Comparison of ENCODE assay signal across 11 cellular contexts in the genomic region with DNA sequence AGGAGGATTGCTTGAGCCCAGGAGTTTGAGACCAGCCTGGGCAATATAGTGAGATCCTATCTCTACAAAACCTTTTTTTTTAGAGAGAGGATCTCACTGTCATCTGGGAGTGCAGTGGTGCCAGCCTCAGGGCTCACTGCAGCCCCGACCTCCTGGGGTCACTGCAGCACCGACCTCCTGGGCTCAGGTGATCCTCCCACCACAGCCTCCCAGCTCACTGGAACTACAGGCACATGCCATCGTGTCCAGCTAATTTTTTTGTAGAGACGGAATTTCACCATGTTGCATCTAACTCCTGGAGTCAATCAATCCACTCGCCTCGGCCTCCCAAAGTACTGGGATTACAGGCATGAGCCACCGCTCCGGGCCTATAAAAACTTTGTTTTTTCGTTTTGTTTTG. TPM values are rescaled to one million over a fixed set of nuclear protein-coding genes. Genes with fewer than 3 reads are reported as not detected.
DNase-seq lines count a peak whose midpoint lies in the region; ATAC-seq and TF ChIP-seq lines count a peak whose summit lies in the region.
"Had no signal": no experiment of that assay in that cellular context is flagged by ENCODE, and none has a peak within 500 bp of the region (broad histone marks: within the 10 kb centered on the region; RNA-seq: fewer than 3 reads in every experiment).

No MANE protein-coding gene starts in this region.

- H3K4me1 ChIP-seq in HCT116 (ENCODE audit: control insufficient read depth in 1 of 2, insufficient read depth in 2 of 2, low read length in 2 of 2) (peaks cover 61 to 75% of the 10 kb centered on the region in 2 experiments), esophagus squamous epithelium (peaks cover 19 to 60% (median 22%) of the 10 kb centered on the region in 3 donors), GM23338 (ENCODE audit: insufficient read depth) (no peaks in the 10 kb centered on the region)

- peaks cover 2% of the 10 kb centered on the region; the same call in 1 of the 3 replicates for H3K4me1 Mint-ChIP-seq in GM23338

- H3K9me3 ChIP-seq in HCT116 (ENCODE audit: control insufficient read depth in 1 of 2, insufficient read depth in 1 of 2, low read depth in 1 of 2, low read length in 2 of 2) (no peaks in the 10 kb centered on the region), esophagus squamous epithelium (no peaks in the 10 kb centered on the region)
- H3K9me3 ChIP-seq: body of pancreas, pancreas, testis had no signal

- no peaks in the 10 kb centered on the region for H3K9me3 Mint-ChIP-seq in GM23338
- H3K9me3 Mint-ChIP-seq: CD4-positive, alpha-beta T cell had no signal

- H3K27me3 ChIP-seq in HCT116 (ENCODE audit: insufficient read depth, low read length): no peaks in the 10 kb centered on the region
- H3K27me3 ChIP-seq in esophagus squamous epithelium: no peaks in the 10 kb centered on the region
- H3K27me3 ChIP-seq in GM23338 (ENCODE audit: insufficient read depth): no peaks in the 10 kb centered on the region
- H3K27me3 ChIP-seq: body of pancreas, pancreas, testis had no signal

- no peaks in the 10 kb centered on the region for H3F3A ChIP-seq in GM23338 (replicated peaks; ENCODE audit: low read depth)

- CTCF ChIA-PET in HCT116 (lab: Charles Lee): no interaction called here
- CTCF ChIA-PET in RWPE1 (lab: Yijun Ruan, JAX): interaction anchor here (0.5 to 0.6 kb wide), 2 partner anchors 249 to 1655 kb away, joined by 3 read pairs; no protein-coding TSS in a partner anchor

- no peak for TF ChIP-seq RAD21 in HCT116 (IDR thresholded peaks at IDR 0.05; ENCODE audit: low read depth)

- no peak overlapping the region for H3K27ac Mint-ChIP-seq in GM23338

- TF ChIP-seq CTCF in HCT116 (IDR thresholded peaks at IDR 0.05 in 2 of 3, conservative IDR thresholded peaks at IDR 0.05 in 1 of 3; ENCODE audit: borderline replicate concordance in 1 of 3, insufficient read depth in 1 of 3, low read depth in 2 of 3, low read length in 2 of 3) (no peak), RWPE1 (conservative IDR thresholded peaks at IDR 0.05; ENCODE audit: low read depth) (no peak), esophagus squamous epithelium (IDR thresholded peaks at IDR 0.05) (no peak), GM23338 (conservative IDR thresholded peaks at IDR 0.05; ENCODE audit: low read depth in 2 of 2) (no peak)

- peaks cover 70% of the 10 kb centered on the region for H3K79me2 ChIP-seq in HCT116 (ENCODE audit: insufficient read depth, low read length)
- H3K79me2 ChIP-seq in GM23338 (replicated peaks; ENCODE audit: insufficient read depth): peaks cover 5% of the 10 kb centered on the region; the same call in 1 of the 2 replicates

- POLR2A ChIA-PET in HCT116 (lab: Charles Lee) (interaction anchor here (0.6 to 1.4 kb wide), 2 partner anchors 16 to 43 kb away, joined by 3 read pairs; partner anchors contain the start of gene JPT2), RWPE1 (lab: Yijun Ruan, JAX; ENCODE audit: low non-redundant PET) (no interaction called here)

- H3K27ac ChIP-seq in HCT116 (ENCODE audit: low read depth, low read length) (peak overlapping the region; percentile 70), RWPE1 (peak overlapping the region; percentile 80), esophagus squamous epithelium (peak overlapping the region; percentile 44 to 84 (median 68)), substantia nigra (ENCODE audit: low read depth, low read length, poor library complexity, severe bottlenecking) (peak overlapping the region; percentile 91), GM23338 (ENCODE audit: low read depth) (no peak overlapping the region)
- H3K27ac ChIP-seq: testis had no signal

- H2AFZ ChIP-seq in HCT116 (ENCODE audit: low read depth, low read length, poor library complexity, severe bottlenecking) (no peak overlapping the region), GM23338 (no peak overlapping the region)

- DNase-seq in HCT116 (ENCODE audit: low read depth, low spot score) (no peak), RWPE1 (ENCODE audit: low spot score) (no peak), esophagus squamous epithelium (lab: John Stamatoyannopoulos, UW) (no peak), substantia nigra (lab: John Stamatoyannopoulos, UW) (no peak), GM23338 (ENCODE audit: low spot score) (no peak)

- no TSS peak for BruUV-seq in HCT116 (replicated peaks; lab: Mats Ljungman, UMichigan)

- H3K9ac ChIP-seq in HCT116 (ENCODE audit: low read length): peak overlapping the region; percentile 40

- WGBS in esophagus squamous epithelium, 2 donors: 81 to 86% methylated on average over 7 to 9 of the region's 9 CpGs

- peaks cover 2% of the 10 kb centered on the region for H3K27me3 Mint-ChIP-seq in GM23338 (ENCODE audit: insufficient read depth, low read depth, poor library complexity)
- H3K27me3 Mint-ChIP-seq: CD4-positive, alpha-beta T cell had no signal

- peak overlapping the region; percentile 59 for H3K4me2 ChIP-seq in HCT116 (ENCODE audit: low read length)
- no peak overlapping the region for H3K4me2 ChIP-seq in GM23338

- H4K20me1 ChIP-seq in HCT116 (ENCODE audit: insufficient read depth) (no peaks in the 10 kb centered on the region; the same call in 1 of the 2 replicates), GM23338 (replicated peaks; ENCODE audit: insufficient read depth) (peaks cover 3% of the 10 kb centered on the region)

- H3K36me3 ChIP-seq in HCT116 (ENCODE audit: control insufficient read depth in 1 of 2, insufficient read depth in 2 of 2, low read length in 2 of 2): peaks cover 0 to 4% of the 10 kb centered on the region in 2 experiments; a peak in 2 of 4 replicates
- H3K36me3 ChIP-seq in esophagus squamous epithelium: peaks cover 0 to 23% (median 10%) of the 10 kb centered on the region in 3 donors
- H3K36me3 ChIP-seq in GM23338 (ENCODE audit: insufficient read depth): no peaks in the 10 kb centered on the region; the same call in 1 of the 2 replicates
- H3K36me3 ChIP-seq: pancreas had no signal

- no peaks in the 10 kb centered on the region for H3K9me2 ChIP-seq in HCT116 (ENCODE audit: insufficient read depth)
- H3K9me2 ChIP-seq in GM23338 (ENCODE audit: insufficient read depth): no peaks in the 10 kb centered on the region

- H3K36me3 Mint-ChIP-seq in GM23338 (ENCODE audit: low read depth): no peaks in the 10 kb centered on the region

- intact Hi-C loops in HCT116 (cut with micrococcal nuclease) (loop anchor here (1.0 kb wide), 1 partner anchor 43 kb away; the partner anchor contains the start of gene JPT2), esophagus squamous epithelium (cut with DNase I) (no loop called here)

- TF ChIP-seq POLR2A in HCT116 (IDR thresholded peaks at IDR 0.05; ENCODE audit: borderline replicate concordance, extremely low read depth, insufficient read depth, insufficient read length): no peak
- no peak for TF ChIP-seq POLR2A in esophagus squamous epithelium (IDR thresholded peaks at IDR 0.05)

- no peak overlapping the region for H3K4me3 Mint-ChIP-seq in GM23338

- H3K4me3 ChIP-seq in HCT116 (replicated peaks in 1 of 2; ENCODE audit: low read depth in 1 of 2, low read length in 2 of 2): peak overlapping the region in 1 of 2 experiments; percentile 16; a peak in 2 of 4 replicates
- H3K4me3 ChIP-seq in esophagus squamous epithelium: no peak overlapping the region
- H3K4me3 ChIP-seq in GM23338: no peak overlapping the region
- H3K4me3 ChIP-seq: body of pancreas, pancreas, testis had no signal

- ATAC-seq in HCT116 (no peak; the same call in 1 of the 2 replicates), GM19455 (IDR thresholded peaks at IDR 0.05; ENCODE audit: unreplicated experiment) (no peak), GM18870 (IDR thresholded peaks at IDR 0.05; ENCODE audit: unreplicated experiment) (no peak), GM23338 (no peak)

- RAD21 ChIA-PET in HCT116 (lab: Charles Lee; ENCODE audit: low non-redundant PET in 1 of 2, low total read pairs in 2 of 2, uncharacterized antibody in 2 of 2, unreplicated experiment in 2 of 2): no interaction called here

TF ChIP-seq in HCT116, 20 proteins besides CTCF, POLR2A, EP300 and RAD21 (continues in another document):
- TF ChIP-seq ATF3 (IDR thresholded peaks at IDR 0.05): no peak

TF ChIP-seq in GM23338, 12 proteins besides CTCF, POLR2A, EP300 and RAD21:
- no peak for TF ChIP-seq ETS1 (IDR thresholded peaks at IDR 0.05)
TF ChIP-seq in GM23338: peak in this region for 0.

RNA-seq across cellular contexts. Expression of gene MAPK8IP3, which starts 15.4 kb away (rescaled TPM):
- 75.3 TPM for total RNA-seq in HCT116 (2021; ENCODE audit: unreplicated experiment)
- 45.1 and 64.0 TPM in 2 replicates for polyA plus RNA-seq in HCT116 (2012)
- total RNA-seq in esophagus squamous epithelium: 10 to 100 TPM in 3 of 4 donors, 1 to 10 TPM in 1; 8.6 to 37.6 (median 24.7) TPM
- 52.2 and 58.4 TPM in 2 replicates for total RNA-seq in GM23338 (2014; rRNA removed; shearing (Covaris generic))
- 10.7 and 11.3 TPM in 2 replicates for polyA plus RNA-seq in GM23338 (2016; fragmentation: Nextera tagmentation; extraction: Ambion mirVana)

RNA-seq across cellular contexts. Expression of gene JPT2, which starts 43.3 kb away (rescaled TPM):
- total RNA-seq in HCT116 (2021; ENCODE audit: unreplicated experiment) (113 TPM), esophagus squamous epithelium (10 to 100 TPM; 45.6 to 68.0 (median 48.6) TPM)
- polyA plus RNA-seq in HCT116 (2012): 40.3 and 46.9 TPM in 2 replicates
- 139 and 140 TPM in 2 replicates for total RNA-seq in GM23338 (2014; rRNA removed; shearing (Covaris generic))
- 43.8 and 47.1 TPM in 2 replicates for polyA plus RNA-seq in GM23338 (2016; fragmentation: Nextera tagmentation; extraction: Ambion mirVana)

RNA-seq across cellular contexts. Expression of gene NME3, which starts 50.0 kb away (rescaled TPM):
- 103 TPM for total RNA-seq in HCT116 (2021; ENCODE audit: unreplicated experiment)
- polyA plus RNA-seq in HCT116 (2012): 79.3 and 90.1 TPM in 2 replicates
- 10 to 100 TPM; 30.2 to 57.1 (median 53.6) TPM for total RNA-seq in esophagus squamous epithelium
- 73.7 and 95.3 TPM in 2 replicates for total RNA-seq in GM23338 (2014; rRNA removed; shearing (Covaris generic))
- polyA plus RNA-seq in GM23338 (2016; fragmentation: Nextera tagmentation; extraction: Ambion mirVana): 130 and 153 TPM in 2 replicates

RNA-seq across cellular contexts. Expression of gene EME2, which starts 51.2 kb away (rescaled TPM):
- total RNA-seq in HCT116 (2021; ENCODE audit: unreplicated experiment): 36.3 TPM
- polyA plus RNA-seq in HCT116 (2012): 8.9 and 9.0 TPM in 2 replicates
- 10 to 100 TPM in 2 of 4 donors, 1 to 10 TPM in 2; 8.8 to 14.4 (median 10.1) TPM for total RNA-seq in esophagus squamous epithelium
- 15.0 and 17.3 TPM in 2 replicates for total RNA-seq in GM23338 (2014; rRNA removed; shearing (Covaris generic))
- 4.1 TPM in 2 replicates for polyA plus RNA-seq in GM23338 (2016; fragmentation: Nextera tagmentation; extraction: Ambion mirVana)

RNA-seq across cellular contexts. Expression of gene MRPS34, which starts 51.6 kb away (rescaled TPM):
- total RNA-seq in HCT116 (2021; ENCODE audit: unreplicated experiment) (200 TPM), esophagus squamous epithelium (100 to 1,000 TPM in 3 of 4 donors, 10 to 100 TPM in 1; 89.5 to 158 (median 114) TPM)
- polyA plus RNA-seq in HCT116 (2012): 167 and 191 TPM in 2 replicates
- total RNA-seq in GM23338 (2014; rRNA removed; shearing (Covaris generic)): 223 and 248 TPM in 2 replicates
- 370 and 391 TPM in 2 replicates for polyA plus RNA-seq in GM23338 (2016; fragmentation: Nextera tagmentation; extraction: Ambion mirVana)
